ENCODE assay signal across 2 cellular contexts in genomic region chr9:33014665-33015014, GRCh38.
TF ChIP-seq lines count a peak whose summit lies in the region.

No MANE protein-coding gene starts in this region.

TF ChIP-seq in HepG2, 621 proteins besides CTCF, POLR2A, EP300 and RAD21 (continues in another document):
- no peak for TF ChIP-seq SETDB1 (CRISPR knock-in tag; IDR thresholded peaks at IDR 0.05; ENCODE audit: borderline replicate concordance)
- no peak for TF ChIP-seq ZNF557 (CRISPR knock-in tag; IDR thresholded peaks at IDR 0.05)
- no peak for TF ChIP-seq ONECUT2 (CRISPR knock-in tag; IDR thresholded peaks at IDR 0.05)
- no peak for TF ChIP-seq ZNF746 (CRISPR knock-in tag; IDR thresholded peaks at IDR 0.05)
- TF ChIP-seq ZNF383 (CRISPR knock-in tag; IDR thresholded peaks at IDR 0.05; ENCODE audit: borderline replicate concordance) = no peak
- TF ChIP-seq BCL6 (CRISPR knock-in tag; IDR thresholded peaks at IDR 0.05) = peak; percentile 24; the same call in 1 of the 2 replicates
- no peak for TF ChIP-seq SIX4 (CRISPR knock-in tag; IDR thresholded peaks at IDR 0.05)
- TF ChIP-seq GLMP (CRISPR knock-in tag; IDR thresholded peaks at IDR 0.05; ENCODE audit: borderline replicate concordance) = no peak
- no peak for TF ChIP-seq ZNF446 (CRISPR knock-in tag; IDR thresholded peaks at IDR 0.05)
- TF ChIP-seq PAF1 (CRISPR knock-in tag; IDR thresholded peaks at IDR 0.05) = no peak
- TF ChIP-seq ZNF253 (CRISPR knock-in tag; IDR thresholded peaks at IDR 0.05; ENCODE audit: borderline replicate concordance) = no peak
- TF ChIP-seq GTF2F1 (IDR thresholded peaks at IDR 0.05; ENCODE audit: low read length) = no peak
- no peak for TF ChIP-seq MIER2 (CRISPR knock-in tag; IDR thresholded peaks at IDR 0.05)
- TF ChIP-seq, protein P1, sequence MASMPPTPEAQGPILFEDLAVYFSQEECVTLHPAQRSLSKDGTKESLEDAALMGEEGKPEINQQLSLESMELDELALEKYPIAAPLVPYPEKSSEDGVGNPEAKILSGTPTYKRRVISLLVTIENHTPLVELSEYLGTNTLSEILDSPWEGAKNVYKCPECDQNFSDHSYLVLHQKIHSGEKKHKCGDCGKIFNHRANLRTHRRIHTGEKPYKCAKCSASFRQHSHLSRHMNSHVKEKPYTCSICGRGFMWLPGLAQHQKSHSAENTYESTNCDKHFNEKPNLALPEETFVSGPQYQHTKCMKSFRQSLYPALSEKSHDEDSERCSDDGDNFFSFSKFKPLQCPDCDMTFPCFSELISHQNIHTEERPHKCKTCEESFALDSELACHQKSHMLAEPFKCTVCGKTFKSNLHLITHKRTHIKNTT (CRISPR knock-in tag; IDR thresholded peaks at IDR 0.05) = no peak
- no peak for TF ChIP-seq THAP9 (CRISPR knock-in tag; IDR thresholded peaks at IDR 0.05; ENCODE audit: borderline replicate concordance)
- no peak for TF ChIP-seq PHF5A (CRISPR knock-in tag; IDR thresholded peaks at IDR 0.05; ENCODE audit: low read depth, unreplicated experiment)
- peak; percentile 12; the same call in 1 of the 2 replicates for TF ChIP-seq ARID5B (CRISPR knock-in tag; IDR thresholded peaks at IDR 0.05)
- TF ChIP-seq ZNF34 (CRISPR knock-in tag; IDR thresholded peaks at IDR 0.05; ENCODE audit: borderline replicate concordance) = no peak
- no peak for TF ChIP-seq TOPORS (CRISPR knock-in tag; IDR thresholded peaks at IDR 0.05)
- TF ChIP-seq TAF1 (CRISPR knock-in tag; IDR thresholded peaks at IDR 0.05) = no peak

TF ChIP-seq in WTC11, 78 proteins besides CTCF, POLR2A, EP300 and RAD21:
- TF ChIP-seq GTF2I (CRISPR knock-in tag; conservative IDR thresholded peaks at IDR 0.05) (no peak), ERG (CRISPR knock-in tag; IDR thresholded peaks at IDR 0.05) (no peak), CBFB (CRISPR knock-in tag; IDR thresholded peaks at IDR 0.05; ENCODE audit: low read depth) (no peak), NR1H2 (CRISPR knock-in tag; IDR thresholded peaks at IDR 0.05) (no peak), ZNF121 (CRISPR knock-in tag; IDR thresholded peaks at IDR 0.05) (no peak), MLX (CRISPR knock-in tag; IDR thresholded peaks at IDR 0.05) (no peak), ZNF671 (CRISPR knock-in tag; IDR thresholded peaks at IDR 0.05) (no peak), ETV6 (CRISPR knock-in tag; IDR thresholded peaks at IDR 0.05) (no peak), CREB1 (CRISPR knock-in tag; IDR thresholded peaks at IDR 0.05) (no peak), AR (CRISPR knock-in tag; IDR thresholded peaks at IDR 0.05) (no peak), ZBTB21 (CRISPR knock-in tag; IDR thresholded peaks at IDR 0.05; ENCODE audit: borderline replicate concordance) (no peak), STAT6 (CRISPR knock-in tag; conservative IDR thresholded peaks at IDR 0.05; ENCODE audit: low read depth) (no peak), FOXP4 (CRISPR knock-in tag; IDR thresholded peaks at IDR 0.05) (no peak), OVOL2 (CRISPR knock-in tag; IDR thresholded peaks at IDR 0.05; ENCODE audit: borderline replicate concordance) (no peak), IRF1 (CRISPR knock-in tag; IDR thresholded peaks at IDR 0.05) (no peak)
- TF ChIP-seq, protein P2, sequence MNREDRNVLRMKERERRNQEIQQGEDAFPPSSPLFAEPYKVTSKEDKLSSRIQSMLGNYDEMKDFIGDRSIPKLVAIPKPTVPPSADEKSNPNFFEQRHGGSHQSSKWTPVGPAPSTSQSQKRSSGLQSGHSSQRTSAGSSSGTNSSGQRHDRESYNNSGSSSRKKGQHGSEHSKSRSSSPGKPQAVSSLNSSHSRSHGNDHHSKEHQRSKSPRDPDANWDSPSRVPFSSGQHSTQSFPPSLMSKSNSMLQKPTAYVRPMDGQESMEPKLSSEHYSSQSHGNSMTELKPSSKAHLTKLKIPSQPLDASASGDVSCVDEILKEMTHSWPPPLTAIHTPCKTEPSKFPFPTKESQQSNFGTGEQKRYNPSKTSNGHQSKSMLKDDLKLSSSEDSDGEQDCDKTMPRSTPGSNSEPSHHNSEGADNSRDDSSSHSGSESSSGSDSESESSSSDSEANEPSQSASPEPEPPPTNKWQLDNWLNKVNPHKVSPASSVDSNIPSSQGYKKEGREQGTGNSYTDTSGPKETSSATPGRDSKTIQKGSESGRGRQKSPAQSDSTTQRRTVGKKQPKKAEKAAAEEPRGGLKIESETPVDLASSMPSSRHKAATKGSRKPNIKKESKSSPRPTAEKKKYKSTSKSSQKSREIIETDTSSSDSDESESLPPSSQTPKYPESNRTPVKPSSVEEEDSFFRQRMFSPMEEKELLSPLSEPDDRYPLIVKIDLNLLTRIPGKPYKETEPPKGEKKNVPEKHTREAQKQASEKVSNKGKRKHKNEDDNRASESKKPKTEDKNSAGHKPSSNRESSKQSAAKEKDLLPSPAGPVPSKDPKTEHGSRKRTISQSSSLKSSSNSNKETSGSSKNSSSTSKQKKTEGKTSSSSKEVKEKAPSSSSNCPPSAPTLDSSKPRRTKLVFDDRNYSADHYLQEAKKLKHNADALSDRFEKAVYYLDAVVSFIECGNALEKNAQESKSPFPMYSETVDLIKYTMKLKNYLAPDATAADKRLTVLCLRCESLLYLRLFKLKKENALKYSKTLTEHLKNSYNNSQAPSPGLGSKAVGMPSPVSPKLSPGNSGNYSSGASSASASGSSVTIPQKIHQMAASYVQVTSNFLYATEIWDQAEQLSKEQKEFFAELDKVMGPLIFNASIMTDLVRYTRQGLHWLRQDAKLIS (CRISPR knock-in tag; IDR thresholded peaks at IDR 0.05; ENCODE audit: borderline replicate concordance) = no peak
- TF ChIP-seq, protein P3, sequence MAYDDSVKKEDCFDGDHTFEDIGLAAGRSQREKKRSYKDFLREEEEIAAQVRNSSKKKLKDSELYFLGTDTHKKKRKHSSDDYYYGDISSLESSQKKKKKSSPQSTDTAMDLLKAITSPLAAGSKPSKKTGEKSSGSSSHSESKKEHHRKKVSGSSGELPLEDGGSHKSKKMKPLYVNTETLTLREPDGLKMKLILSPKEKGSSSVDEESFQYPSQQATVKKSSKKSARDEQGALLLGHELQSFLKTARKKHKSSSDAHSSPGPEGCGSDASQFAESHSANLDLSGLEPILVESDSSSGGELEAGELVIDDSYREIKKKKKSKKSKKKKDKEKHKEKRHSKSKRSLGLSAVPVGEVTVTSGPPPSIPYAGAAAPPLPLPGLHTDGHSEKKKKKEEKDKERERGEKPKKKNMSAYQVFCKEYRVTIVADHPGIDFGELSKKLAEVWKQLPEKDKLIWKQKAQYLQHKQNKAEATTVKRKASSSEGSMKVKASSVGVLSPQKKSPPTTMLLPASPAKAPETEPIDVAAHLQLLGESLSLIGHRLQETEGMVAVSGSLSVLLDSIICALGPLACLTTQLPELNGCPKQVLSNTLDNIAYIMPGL (CRISPR knock-in tag; IDR thresholded peaks at IDR 0.05) = no peak
